In genomic region chr5:149664083-149664482, GRCh38 we compare ENCODE assay signal across 16 cellular contexts.
DNase-seq lines count a peak whose midpoint lies in the region; ATAC-seq and TF ChIP-seq lines count a peak whose summit lies in the region.
"Had no signal": no experiment of that assay in that cellular context is flagged by ENCODE, and none has a peak within 500 bp of the region (broad histone marks: within the 10 kb centered on the region; RNA-seq: fewer than 3 reads in every experiment).

No MANE protein-coding gene starts in this region.

- H3K27me3 ChIP-seq in left ventricle myocardium inferior (ENCODE audit: low read depth) (no peaks in the 10 kb centered on the region), skeletal muscle tissue (ENCODE audit: control insufficient read depth in 3 of 3, insufficient read depth in 3 of 3, low read length in 3 of 3) (no peaks in the 10 kb centered on the region)
- H3K27me3 ChIP-seq: BLaER1 had no signal

- TF ChIP-seq CTCF in left ventricle myocardium inferior (IDR thresholded peaks at IDR 0.05; ENCODE audit: borderline replicate concordance) = no peak

- no peak overlapping the region for H3K4me3 ChIP-seq in left ventricle myocardium inferior
- H3K4me3 ChIP-seq in skeletal muscle tissue (ENCODE audit: low read length in 3 of 3) = no peak overlapping the region
- H3K4me3 ChIP-seq: BLaER1, GM23338 had no signal

- intact Hi-C loops in cardiac septum (cut with DNase I) = no loop called here
- intact Hi-C loops in left ventricle myocardium inferior (cut with micrococcal nuclease) = no loop called here

- peaks cover 12% of the 10 kb centered on the region for H3K9me3 ChIP-seq in left ventricle myocardium inferior (replicated peaks)
- H3K9me3 ChIP-seq in skeletal muscle tissue (ENCODE audit: control insufficient read depth in 3 of 3, low read length in 3 of 3) = no peaks in the 10 kb centered on the region

- DNase-seq in cardiac septum (ENCODE audit: low spot score) = peak; percentile 33
- no peak for DNase-seq in left ventricle myocardium inferior
- DNase-seq in left lobe of liver (ENCODE audit: low spot score) = peak; percentile 23
- DNase-seq in SKM-1 treated with dmso at 0.1 percent for 144 hours (lab: John Stamatoyannopoulos, UW; ENCODE audit: unreplicated experiment) = no peak
- DNase-seq in activated naive CD4-positive, alpha-beta T cell treated with anti-CD3 and anti-CD28 coated beads, Interleukin-2, amount 50 U/mL, for 16 hours = no peak
- no peak for DNase-seq in NCI-H1105 (lab: John Stamatoyannopoulos, UW)
- DNase-seq: 8988T; CD4-positive, alpha-beta memory T cell; DMS153; DMS79; GDM1; HCEC 1CT; HFFc6 had no signal

- H3K9ac ChIP-seq in skeletal muscle tissue (ENCODE audit: low read depth in 1 of 3, low read length in 3 of 3) = peak overlapping the region in 1 of 3 donors; percentile 27
- H3K9ac ChIP-seq: BLaER1 had no signal

- no peak overlapping the region for H3K27ac ChIP-seq in left ventricle myocardium inferior (replicated peaks)
- H3K27ac ChIP-seq in skeletal muscle tissue (ENCODE audit: low read depth, low read length) = peak overlapping the region; percentile 55
- H3K27ac ChIP-seq: BLaER1 had no signal

- no peak for ATAC-seq in left lobe of liver
- ATAC-seq: GM23338 had no signal

- H3K4me1 ChIP-seq in left ventricle myocardium inferior = peaks cover 47% of the 10 kb centered on the region
- peaks cover 21 to 34% (median 30%) of the 10 kb centered on the region in 3 donors for H3K4me1 ChIP-seq in skeletal muscle tissue (ENCODE audit: control insufficient read depth in 3 of 3, insufficient read depth in 3 of 3, low read length in 3 of 3)
- H3K4me1 ChIP-seq: BLaER1 had no signal

- H3K36me3 ChIP-seq in left ventricle myocardium inferior (no peaks in the 10 kb centered on the region), skeletal muscle tissue (ENCODE audit: control insufficient read depth in 3 of 3, insufficient read depth in 3 of 3, low read length in 3 of 3) (no peaks in the 10 kb centered on the region)
- H3K36me3 ChIP-seq: BLaER1 had no signal

Comparison
In these comparisons a context has a peak if more than half of its experiments do, and no peak if none do; other contexts are left out.
1. DNase-seq: peak in cardiac septum (single experiment) and left lobe of liver (single experiment); none in left ventricle myocardium inferior (single experiment), SKM-1 treated with dmso at 0.1 percent for 144 hours (single experiment), activated naive CD4-positive, alpha-beta T cell treated with anti-CD3 and anti-CD28 coated beads, Interleukin-2, amount 50 U/mL, for 16 hours (single experiment) and NCI-H1105 (single experiment).